18 cellular contexts compared by ENCODE assay signal in genomic region chr17:51951737-51952136, GRCh38.
A peak's percentile ranks its signal among the peaks of the same experiment; 100 is the strongest.
DNase-seq lines count a peak whose midpoint lies in the region; ATAC-seq and TF ChIP-seq lines count a peak whose summit lies in the region.
"Had no signal": no experiment of that assay in that cellular context is flagged by ENCODE, and none has a peak within 500 bp of the region (broad histone marks: within the 10 kb centered on the region; RNA-seq: fewer than 3 reads in every experiment).

No MANE protein-coding gene starts in this region.

- H3K27me3 ChIP-seq in mammary epithelial cell (ENCODE audit: insufficient read depth, low read length): no peaks in the 10 kb centered on the region
- no peaks in the 10 kb centered on the region for H3K27me3 ChIP-seq in foreskin keratinocyte

- no peaks in the 10 kb centered on the region for H3K9me3 ChIP-seq in mammary epithelial cell (replicated peaks; ENCODE audit: insufficient read depth, low read length)
- H3K9me3 ChIP-seq: A549, Caco-2 had no signal

- H3K27ac ChIP-seq in mammary epithelial cell (ENCODE audit: insufficient read depth, low read depth, low read length) (no peak overlapping the region), foreskin keratinocyte (no peak overlapping the region)
- H3K27ac ChIP-seq: 22Rv1, A549, C4-2B had no signal

- TF ChIP-seq CTCF in mammary epithelial cell (conservative IDR thresholded peaks at IDR 0.05 in 1 of 2, IDR thresholded peaks at IDR 0.05 in 1 of 2; ENCODE audit: extremely low read depth in 1 of 2, insufficient read depth in 1 of 2, low read depth in 1 of 2, low read length in 2 of 2) (no peak), MCF 10A (IDR thresholded peaks at IDR 0.05; ENCODE audit: unreplicated experiment) (no peak), foreskin keratinocyte (conservative IDR thresholded peaks at IDR 0.05) (no peak)

- in situ Hi-C loops in mammary epithelial cell (cut with MboI; ENCODE audit: low sequenced_read_pairs in 2 of 2): no loop called here

- dilution Hi-C loops in mammary epithelial cell (cut with HindIII; ENCODE audit: low sequenced_read_pairs): no loop called here

- CTCF ChIA-PET in mammary epithelial cell (lab: Charles Lee; ENCODE audit: low non-redundant PET) (no interaction called here), MCF 10A (lab: Yijun Ruan, JAX) (interaction anchor here (0.6 kb wide), 1 partner anchor 269 kb away, joined by 5 read pairs; no protein-coding TSS in a partner anchor)

- no peak overlapping the region for H3K27ac Mint-ChIP-seq in MCF 10A (ENCODE audit: low read depth, unreplicated experiment)
- H3K27ac Mint-ChIP-seq: CD4-positive, alpha-beta T cell; H9 had no signal

- H4K20me1 ChIP-seq in mammary epithelial cell (ENCODE audit: insufficient read depth, low read length): no peaks in the 10 kb centered on the region

- 3% methylated on average over 2 of the region's 2 CpGs for WGBS in mammary epithelial cell (ENCODE audit: low coverage, missing lambda C conversion rate)

- intact Hi-C loops in mammary epithelial cell (cut with micrococcal nuclease) (no loop called here), MCF 10A (cut with micrococcal nuclease) (no loop called here)

- no peaks in the 10 kb centered on the region for H3K36me3 Mint-ChIP-seq in MCF 10A (ENCODE audit: insufficient read depth, unreplicated experiment)

- POLR2A ChIA-PET in MCF 10A (lab: Yijun Ruan, JAX): no interaction called here

- H3K9me3 Mint-ChIP-seq in MCF 10A (ENCODE audit: unreplicated experiment): no peaks in the 10 kb centered on the region
- H3K9me3 Mint-ChIP-seq: H9 had no signal

- H3K27me3 Mint-ChIP-seq in MCF 10A (ENCODE audit: insufficient read depth, unreplicated experiment): peaks cover 28% of the 10 kb centered on the region
- H3K27me3 Mint-ChIP-seq: CD4-positive, alpha-beta T cell had no signal

- H3K36me3 ChIP-seq in mammary epithelial cell (ENCODE audit: insufficient read depth, low read length): no peaks in the 10 kb centered on the region

- DNase-seq in mammary epithelial cell (peak; percentile 13), MCF 10A (ENCODE audit: unreplicated experiment) (no peak), foreskin keratinocyte (peak in 1 of 2 donors; percentile 78), myocyte (ENCODE audit: low read depth) (peak; percentile 46), NCI-H2081 treated with DMSO at 0.1 percent for 48 hours (lab: John Stamatoyannopoulos, UW) (no peak), NCI-H774 (lab: John Stamatoyannopoulos, UW) (no peak), DMS114 treated with DMSO at 0.1 percent for 48 hours (lab: John Stamatoyannopoulos, UW; ENCODE audit: unreplicated experiment) (no peak)
- DNase-seq: AML-193; Caco-2; CD4-positive, alpha-beta T cell; DMS153; DMS79; GDM1; H9 had no signal

- H3K9ac ChIP-seq in mammary epithelial cell (ENCODE audit: insufficient read depth, low read length): no peak overlapping the region

- peaks cover 8% of the 10 kb centered on the region for H3K4me1 Mint-ChIP-seq in MCF 10A (ENCODE audit: insufficient read depth, unreplicated experiment)
- H3K4me1 Mint-ChIP-seq: H9 had no signal

- no peak overlapping the region for H3K4me2 ChIP-seq in mammary epithelial cell (ENCODE audit: insufficient read depth, low read depth, low read length)
- H3K4me2 ChIP-seq: A549 had no signal

- no peak overlapping the region for H3K4me3 ChIP-seq in mammary epithelial cell (replicated peaks in 1 of 3; ENCODE audit: insufficient read depth in 1 of 3, low read depth in 2 of 3, low read length in 3 of 3)
- H3K4me3 ChIP-seq: A549 had no signal

- H3K4me3 Mint-ChIP-seq in MCF 10A (ENCODE audit: unreplicated experiment): no peak overlapping the region
- H3K4me3 Mint-ChIP-seq: CD4-positive, alpha-beta T cell; H9 had no signal

- no TSS peak for BruUV-seq in mammary epithelial cell (replicated peaks; lab: Mats Ljungman, UMichigan)
- BruUV-seq in MCF 10A (replicated peaks; lab: Mats Ljungman, UMichigan): no TSS peak

- ATAC-seq in foreskin keratinocyte (peak; percentile 37), HG02763 (IDR thresholded peaks at IDR 0.05; ENCODE audit: unreplicated experiment) (no peak)
- ATAC-seq: A549 had no signal

- H3K4me1 ChIP-seq in mammary epithelial cell (ENCODE audit: insufficient read depth, low read length) (peaks cover 5% of the 10 kb centered on the region), foreskin keratinocyte (no peaks in the 10 kb centered on the region)
- H3K4me1 ChIP-seq: A549 had no signal

- no peaks in the 10 kb centered on the region for H3K79me2 ChIP-seq in mammary epithelial cell (ENCODE audit: insufficient read depth, low read length)

- H2AFZ ChIP-seq in mammary epithelial cell (ENCODE audit: low read depth, low read length): no peak overlapping the region

Comparison
In these comparisons a context has a peak if more than half of its experiments do, and no peak if none do; other contexts are left out.
1. DNase-seq: peak in mammary epithelial cell (single experiment) and myocyte (single experiment); none in MCF 10A (single experiment), NCI-H2081 treated with DMSO at 0.1 percent for 48 hours (single experiment), NCI-H774 (single experiment) and DMS114 treated with DMSO at 0.1 percent for 48 hours (single experiment).